Comparison of ENCODE assay signal across 1 cellular context in the genomic region with DNA sequence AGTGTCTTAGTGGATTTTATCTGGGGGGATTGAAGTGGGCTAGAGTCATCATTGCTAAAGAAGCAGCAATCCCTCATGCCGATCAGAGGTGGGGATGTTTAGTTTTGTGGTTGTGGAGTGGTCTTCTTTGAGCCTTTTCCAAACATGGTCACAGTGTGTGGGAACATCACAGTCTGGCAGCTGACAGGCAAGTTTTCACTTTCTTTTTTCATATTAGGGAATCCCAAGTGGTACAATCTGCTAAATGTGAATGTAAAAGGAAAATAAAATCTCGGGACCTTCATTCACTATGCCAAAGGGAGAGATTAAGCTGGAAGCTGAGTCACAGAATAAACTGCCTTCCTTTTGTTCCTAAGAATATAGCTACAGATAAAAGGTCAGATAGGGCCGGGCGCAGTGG.
TF ChIP-seq lines count a peak whose summit lies in the region.

No MANE protein-coding gene starts in this region.

TF ChIP-seq in WTC11, 78 proteins besides CTCF, POLR2A, EP300 and RAD21 (continued from another document):
- TF ChIP-seq, protein P1, sequence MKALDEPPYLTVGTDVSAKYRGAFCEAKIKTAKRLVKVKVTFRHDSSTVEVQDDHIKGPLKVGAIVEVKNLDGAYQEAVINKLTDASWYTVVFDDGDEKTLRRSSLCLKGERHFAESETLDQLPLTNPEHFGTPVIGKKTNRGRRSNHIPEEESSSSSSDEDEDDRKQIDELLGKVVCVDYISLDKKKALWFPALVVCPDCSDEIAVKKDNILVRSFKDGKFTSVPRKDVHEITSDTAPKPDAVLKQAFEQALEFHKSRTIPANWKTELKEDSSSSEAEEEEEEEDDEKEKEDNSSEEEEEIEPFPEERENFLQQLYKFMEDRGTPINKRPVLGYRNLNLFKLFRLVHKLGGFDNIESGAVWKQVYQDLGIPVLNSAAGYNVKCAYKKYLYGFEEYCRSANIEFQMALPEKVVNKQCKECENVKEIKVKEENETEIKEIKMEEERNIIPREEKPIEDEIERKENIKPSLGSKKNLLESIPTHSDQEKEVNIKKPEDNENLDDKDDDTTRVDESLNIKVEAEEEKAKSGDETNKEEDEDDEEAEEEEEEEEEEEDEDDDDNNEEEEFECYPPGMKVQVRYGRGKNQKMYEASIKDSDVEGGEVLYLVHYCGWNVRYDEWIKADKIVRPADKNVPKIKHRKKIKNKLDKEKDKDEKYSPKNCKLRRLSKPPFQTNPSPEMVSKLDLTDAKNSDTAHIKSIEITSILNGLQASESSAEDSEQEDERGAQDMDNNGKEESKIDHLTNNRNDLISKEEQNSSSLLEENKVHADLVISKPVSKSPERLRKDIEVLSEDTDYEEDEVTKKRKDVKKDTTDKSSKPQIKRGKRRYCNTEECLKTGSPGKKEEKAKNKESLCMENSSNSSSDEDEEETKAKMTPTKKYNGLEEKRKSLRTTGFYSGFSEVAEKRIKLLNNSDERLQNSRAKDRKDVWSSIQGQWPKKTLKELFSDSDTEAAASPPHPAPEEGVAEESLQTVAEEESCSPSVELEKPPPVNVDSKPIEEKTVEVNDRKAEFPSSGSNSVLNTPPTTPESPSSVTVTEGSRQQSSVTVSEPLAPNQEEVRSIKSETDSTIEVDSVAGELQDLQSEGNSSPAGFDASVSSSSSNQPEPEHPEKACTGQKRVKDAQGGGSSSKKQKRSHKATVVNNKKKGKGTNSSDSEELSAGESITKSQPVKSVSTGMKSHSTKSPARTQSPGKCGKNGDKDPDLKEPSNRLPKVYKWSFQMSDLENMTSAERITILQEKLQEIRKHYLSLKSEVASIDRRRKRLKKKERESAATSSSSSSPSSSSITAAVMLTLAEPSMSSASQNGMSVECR (CRISPR knock-in tag; IDR thresholded peaks at IDR 0.05; ENCODE audit: borderline replicate concordance), result no peak
- TF ChIP-seq JAZF1 (CRISPR knock-in tag; IDR thresholded peaks at IDR 0.05) (no peak), ZNF121 (CRISPR knock-in tag; IDR thresholded peaks at IDR 0.05) (no peak), FOXK1 (CRISPR knock-in tag; IDR thresholded peaks at IDR 0.05) (no peak), SP1 (CRISPR knock-in tag; conservative IDR thresholded peaks at IDR 0.05) (no peak)
- TF ChIP-seq, protein P2, sequence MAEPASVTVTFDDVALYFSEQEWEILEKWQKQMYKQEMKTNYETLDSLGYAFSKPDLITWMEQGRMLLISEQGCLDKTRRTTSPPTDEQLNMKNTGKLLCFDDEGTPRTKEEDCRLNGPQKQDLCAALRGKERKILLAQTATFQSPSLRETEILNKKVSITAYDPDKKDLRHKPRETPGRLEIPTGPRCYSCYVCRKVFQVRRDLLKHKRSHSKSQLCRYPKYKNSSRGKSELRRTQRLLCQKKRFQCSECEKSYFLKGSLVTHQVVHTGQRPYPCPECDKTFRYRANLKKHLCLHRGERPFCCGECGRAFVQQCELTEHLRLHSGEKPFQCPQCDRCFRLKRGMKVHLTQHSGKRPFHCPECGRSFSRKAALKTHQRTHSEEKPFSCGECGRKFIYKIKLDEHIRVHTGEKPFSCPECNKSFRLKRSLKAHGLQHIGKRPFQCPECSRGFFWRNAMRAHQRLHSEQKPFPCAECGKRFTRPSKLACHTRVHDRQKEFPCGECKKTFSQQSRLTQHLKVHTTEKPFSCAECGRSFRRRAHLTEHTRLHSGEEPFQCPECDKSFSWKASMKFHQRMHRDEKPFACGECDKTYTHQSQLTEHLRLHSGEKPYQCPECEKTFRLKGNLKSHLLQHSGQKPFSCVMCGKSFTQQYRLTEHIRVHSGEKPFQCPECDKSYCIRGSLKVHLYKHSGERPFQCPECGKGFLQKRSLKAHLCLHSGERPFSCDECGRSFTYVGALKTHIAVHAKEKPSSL (CRISPR knock-in tag; conservative IDR thresholded peaks at IDR 0.05), result no peak
- TF ChIP-seq, protein P3, sequence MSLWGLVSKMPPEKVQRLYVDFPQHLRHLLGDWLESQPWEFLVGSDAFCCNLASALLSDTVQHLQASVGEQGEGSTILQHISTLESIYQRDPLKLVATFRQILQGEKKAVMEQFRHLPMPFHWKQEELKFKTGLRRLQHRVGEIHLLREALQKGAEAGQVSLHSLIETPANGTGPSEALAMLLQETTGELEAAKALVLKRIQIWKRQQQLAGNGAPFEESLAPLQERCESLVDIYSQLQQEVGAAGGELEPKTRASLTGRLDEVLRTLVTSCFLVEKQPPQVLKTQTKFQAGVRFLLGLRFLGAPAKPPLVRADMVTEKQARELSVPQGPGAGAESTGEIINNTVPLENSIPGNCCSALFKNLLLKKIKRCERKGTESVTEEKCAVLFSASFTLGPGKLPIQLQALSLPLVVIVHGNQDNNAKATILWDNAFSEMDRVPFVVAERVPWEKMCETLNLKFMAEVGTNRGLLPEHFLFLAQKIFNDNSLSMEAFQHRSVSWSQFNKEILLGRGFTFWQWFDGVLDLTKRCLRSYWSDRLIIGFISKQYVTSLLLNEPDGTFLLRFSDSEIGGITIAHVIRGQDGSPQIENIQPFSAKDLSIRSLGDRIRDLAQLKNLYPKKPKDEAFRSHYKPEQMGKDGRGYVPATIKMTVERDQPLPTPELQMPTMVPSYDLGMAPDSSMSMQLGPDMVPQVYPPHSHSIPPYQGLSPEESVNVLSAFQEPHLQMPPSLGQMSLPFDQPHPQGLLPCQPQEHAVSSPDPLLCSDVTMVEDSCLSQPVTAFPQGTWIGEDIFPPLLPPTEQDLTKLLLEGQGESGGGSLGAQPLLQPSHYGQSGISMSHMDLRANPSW (CRISPR knock-in tag; conservative IDR thresholded peaks at IDR 0.05; ENCODE audit: low read depth), result no peak
TF ChIP-seq in WTC11: peak in this region for 0.
